ENCODE assay signal across 1 cellular context in genomic region chr21:36646645-36647044, GRCh38.
TF ChIP-seq lines count a peak whose summit lies in the region.

No MANE protein-coding gene starts in this region.

TF ChIP-seq in H1, 55 proteins besides CTCF, POLR2A, EP300 and RAD21 (continued from another document):
- TF ChIP-seq CHD7 (IDR thresholded peaks at IDR 0.05; ENCODE audit: insufficient replicate concordance, low read length) (no peak), MAX (IDR thresholded peaks at IDR 0.05) (no peak), ATF2 (IDR thresholded peaks at IDR 0.05; ENCODE audit: low read length) (no peak), PHF8 (conservative IDR thresholded peaks at IDR 0.05; ENCODE audit: low read depth, low read length) (no peak), BRCA1 (IDR thresholded peaks at IDR 0.05; ENCODE audit: low read depth, low read length) (no peak), POLR2AphosphoS5 (IDR thresholded peaks at IDR 0.05; ENCODE audit: low read depth, low read length) (no peak), CBX8 (IDR thresholded peaks at IDR 0.05; ENCODE audit: borderline replicate concordance, low read depth, low read length) (no peak), USF2 (IDR thresholded peaks at IDR 0.05; ENCODE audit: low read length) (no peak), CTBP2 (IDR thresholded peaks at IDR 0.05; ENCODE audit: borderline replicate concordance, insufficient read depth, insufficient read length, low read length) (no peak), BCL11A (IDR thresholded peaks at IDR 0.05; ENCODE audit: low read depth in 2 of 2, low read length in 2 of 2) (no peak), GABPA (IDR thresholded peaks at IDR 0.05; ENCODE audit: borderline replicate concordance, insufficient read depth, low read length) (no peak), KDM4A (IDR thresholded peaks at IDR 0.05; ENCODE audit: low read depth, low read length, severe bottlenecking) (no peak), NRF1 (IDR thresholded peaks at IDR 0.05; ENCODE audit: low read depth, low read length) (no peak), POU5F1 (IDR thresholded peaks at IDR 0.05; ENCODE audit: low read depth, low read length) (no peak), SIRT6 (IDR thresholded peaks at IDR 0.05; ENCODE audit: low read length) (no peak)
